In genomic region chr6:161496941-161497340, GRCh38 we compare ENCODE assay signal across 35 cellular contexts.
"Had no signal": no experiment of that assay in that cellular context is flagged by ENCODE, and none has a peak within 500 bp of the region (broad histone marks: within the 10 kb centered on the region; RNA-seq: fewer than 3 reads in every experiment).

No MANE protein-coding gene starts in this region.

- H3K27me3 Mint-ChIP-seq: activated CD4-positive, alpha-beta memory T cell treated with anti-CD3 and anti-CD28 coated beads, Interleukin-2, amount 10 ng/mL, durations not matched to agents 7 days and 5 days; activated CD8-positive, alpha-beta memory T cell treated with anti-CD3 and anti-CD28 coated beads, Interleukin-2, amount 10 ng/mL, durations not matched to agents 7 days and 5 days; activated naive CD4-positive, alpha-beta T cell treated with anti-CD3 and anti-CD28 coated beads, Interleukin-2, amount 10 ng/mL, durations not matched to agents 7 days and 5 days; activated naive CD8-positive, alpha-beta T cell; activated naive CD8-positive, alpha-beta T cell treated with anti-CD3 and anti-CD28 coated beads, Interleukin-2, amount 50 U/mL, for 24 hours; brain had no signal

- H3K4me1 Mint-ChIP-seq: activated CD4-positive, alpha-beta memory T cell treated with anti-CD3 and anti-CD28 coated beads, Interleukin-2, amount 10 ng/mL, durations not matched to agents 7 days and 5 days; activated CD8-positive, alpha-beta memory T cell treated with anti-CD3 and anti-CD28 coated beads, Interleukin-2, amount 10 ng/mL, durations not matched to agents 7 days and 5 days; activated naive CD4-positive, alpha-beta T cell treated with anti-CD3 and anti-CD28 coated beads, Interleukin-2, amount 10 ng/mL, durations not matched to agents 7 days and 5 days; activated naive CD8-positive, alpha-beta T cell treated with anti-CD3 and anti-CD28 coated beads, Interleukin-2, amount 50 U/mL, for 24 hours had no signal

- ATAC-seq: activated CD8-positive, alpha-beta memory T cell treated with anti-CD3 and anti-CD28 coated beads, Interleukin-2, amount 10 ng/mL, durations not matched to agents 7 days and 5 days; activated naive CD8-positive, alpha-beta T cell treated with anti-CD3 and anti-CD28 coated beads, Interleukin-2, amount 50 U/mL, for 24 hours; PC-3 had no signal

- H3K4me1 ChIP-seq: Peyer's patch had no signal

- H3K4me3 ChIP-seq: Peyer's patch, SJSA1 had no signal

- H3K4me3 Mint-ChIP-seq: activated CD4-positive, alpha-beta memory T cell treated with anti-CD3 and anti-CD28 coated beads, Interleukin-2, amount 10 ng/mL, durations not matched to agents 7 days and 5 days; activated CD8-positive, alpha-beta memory T cell treated with anti-CD3 and anti-CD28 coated beads, Interleukin-2, amount 10 ng/mL, durations not matched to agents 7 days and 5 days; activated naive CD4-positive, alpha-beta T cell treated with anti-CD3 and anti-CD28 coated beads, Interleukin-2, amount 10 ng/mL, durations not matched to agents 7 days and 5 days; activated naive CD8-positive, alpha-beta T cell; activated naive CD8-positive, alpha-beta T cell treated with anti-CD3 and anti-CD28 coated beads, Interleukin-2, amount 50 U/mL, for 24 hours; brain had no signal

- H3K27me3 ChIP-seq: Peyer's patch, SJSA1 had no signal

- H3K36me3 Mint-ChIP-seq: activated CD8-positive, alpha-beta memory T cell treated with anti-CD3 and anti-CD28 coated beads, Interleukin-2, amount 10 ng/mL, durations not matched to agents 7 days and 5 days; activated naive CD4-positive, alpha-beta T cell treated with anti-CD3 and anti-CD28 coated beads, Interleukin-2, amount 10 ng/mL, durations not matched to agents 7 days and 5 days; activated naive CD8-positive, alpha-beta T cell; brain had no signal

- H3K27ac ChIP-seq: Peyer's patch, SJSA1, VCaP had no signal

- H3K9me3 ChIP-seq: Peyer's patch had no signal

- H3K27ac Mint-ChIP-seq: activated CD4-positive, alpha-beta memory T cell treated with anti-CD3 and anti-CD28 coated beads, Interleukin-2, amount 10 ng/mL, durations not matched to agents 7 days and 5 days; activated CD8-positive, alpha-beta memory T cell treated with anti-CD3 and anti-CD28 coated beads, Interleukin-2, amount 10 ng/mL, durations not matched to agents 7 days and 5 days; activated naive CD4-positive, alpha-beta T cell treated with anti-CD3 and anti-CD28 coated beads, Interleukin-2, amount 10 ng/mL, durations not matched to agents 7 days and 5 days; activated naive CD8-positive, alpha-beta T cell; activated naive CD8-positive, alpha-beta T cell treated with anti-CD3 and anti-CD28 coated beads, Interleukin-2, amount 50 U/mL, for 24 hours had no signal

- H3K9me3 Mint-ChIP-seq: activated CD4-positive, alpha-beta memory T cell treated with anti-CD3 and anti-CD28 coated beads, Interleukin-2, amount 10 ng/mL, durations not matched to agents 7 days and 5 days; activated naive CD4-positive, alpha-beta T cell treated with anti-CD3 and anti-CD28 coated beads, Interleukin-2, amount 10 ng/mL, durations not matched to agents 7 days and 5 days; activated naive CD8-positive, alpha-beta T cell treated with anti-CD3 and anti-CD28 coated beads, Interleukin-2, amount 50 U/mL, for 24 hours had no signal

- DNase-seq: activated CD4-positive, alpha-beta memory T cell treated with anti-CD3 and anti-CD28 coated beads, Interleukin-2, amount 10 ng/mL, durations not matched to agents 7 days and 5 days; activated CD4-positive, alpha-beta T cell treated with anti-CD3 and anti-CD28 coated beads for 1 hour; activated CD4-positive, alpha-beta T cell treated with anti-CD3 and anti-CD28 coated beads for 48 hours; activated CD4-positive, CD25-positive, alpha-beta regulatory T cell; activated CD8-positive, alpha-beta memory T cell treated with anti-CD3 and anti-CD28 coated beads for 24 hours; activated CD8-positive, alpha-beta memory T cell treated with anti-CD3 and anti-CD28 coated beads, Interleukin-2, amount 10 ng/mL, durations not matched to agents 7 days and 5 days; activated CD8-positive, alpha-beta memory T cell treated with anti-CD3 and anti-CD28 coated beads, Interleukin-2, amount 50 U/mL, for 48 hours; activated effector memory CD4-positive, alpha-beta T cell treated with Interleukin-2 at 50 U/mL for 16 hours; activated naive CD4-positive, alpha-beta T cell treated with anti-CD3 and anti-CD28 coated beads, Interleukin-2, amount 10 ng/mL, durations not matched to agents 7 days and 5 days; activated naive CD8-positive, alpha-beta T cell treated with anti-CD3 and anti-CD28 coated beads, Interleukin-2, amount 50 U/mL, for 24 hours; activated T-cell treated with anti-CD3 and anti-CD28 coated beads, Interleukin-2, amount 50 U/mL, for 48 hours; anterior cingulate cortex; caudate nucleus; cerebellar nuclear complex; Karpas-422; NCI-H1105 treated with DMSO at 0.1 percent for 48 hours; NCI-H1436; NCI-H1694; NCI-H1930; NCI-H510A; NCI-H526; NCI-H748 treated with DMSO at 0.1 percent for 48 hours; NK-92 treated with Interleukin-12 subunit alpha and Interleukin-12 subunit beta, amount 100 ng/mL, for 24 hours; PC-3; Peyer's patch; RPMI8226; SHP77 treated with DMSO at 0.1 percent for 48 hours; SW 1271; T-helper 1 cell; T-helper 2 cell; T-helper 9 cell had no signal

- H3K36me3 ChIP-seq: Peyer's patch, SJSA1 had no signal
